ENCODE assay signal across 11 cellular contexts in the genomic region with DNA sequence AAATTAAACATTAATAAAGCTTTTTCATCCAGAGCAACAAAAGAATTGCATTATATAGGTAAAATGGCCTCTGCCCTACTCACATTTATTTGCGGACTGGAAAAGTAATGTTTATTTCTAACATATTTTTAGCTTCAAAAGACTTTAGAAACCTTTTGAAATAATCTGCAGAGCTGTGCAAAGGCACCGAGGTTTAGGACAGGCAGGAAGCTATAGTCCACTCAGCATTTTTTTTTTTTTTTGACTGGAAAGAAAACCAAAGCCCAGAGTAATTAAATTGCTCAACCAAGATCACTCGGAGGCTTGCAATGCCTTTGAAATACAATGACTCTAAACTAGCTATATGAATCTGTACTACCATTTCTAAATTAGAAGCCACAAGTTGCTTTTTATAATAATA. TPM values are rescaled to one million over a fixed set of nuclear protein-coding genes. Genes with fewer than 3 reads are reported as not detected.
"Had no signal": no experiment of that assay in that cellular context is flagged by ENCODE, and none has a peak within 500 bp of the region (broad histone marks: within the 10 kb centered on the region; RNA-seq: fewer than 3 reads in every experiment).

No MANE protein-coding gene starts in this region.

- H3K9ac ChIP-seq: GM23248, KMS-11 had no signal

- H3K36me3 ChIP-seq: HAP-1 had no signal

- H3K27ac ChIP-seq: GM23248, HL-60, KMS-11 had no signal

- H3K4me1 ChIP-seq: HAP-1 had no signal

- H2AFZ ChIP-seq: GM23248 had no signal

- H3K4me2 ChIP-seq: KMS-11 had no signal

- H3K4me3 ChIP-seq: GM23248, HAP-1 had no signal

- H3K9me3 ChIP-seq: HAP-1 had no signal

- ATAC-seq: HCT116 had no signal

- DNase-seq: GM23248, GOT3, H7, KBM-7 had no signal

RNA-seq across cellular contexts. Expression of gene BARX2, which starts 19.1 kb away (rescaled TPM):
- total RNA-seq: GM23248, H4, H7, HT1080 had no signal
- polyA plus RNA-seq: GM23248, IgD-negative memory B cell had no signal
